Comparison of ENCODE assay signal across 2 cellular contexts in genomic region chr2:62897187-62897827, GRCh38.
TF ChIP-seq lines count a peak whose summit lies in the region.

No MANE protein-coding gene starts in this region.

TF ChIP-seq in HepG2, 621 proteins besides CTCF, POLR2A, EP300 and RAD21 (continued from another document):
- TF ChIP-seq HNF1A (IDR thresholded peaks at IDR 0.05; ENCODE audit: low read depth) (no peak), HNF1A (CRISPR knock-in tag; IDR thresholded peaks at IDR 0.05; ENCODE audit: borderline replicate concordance) (no peak), CREM (IDR thresholded peaks at IDR 0.05) (no peak), CREM (CRISPR knock-in tag; IDR thresholded peaks at IDR 0.05) (no peak), MAFK (conservative IDR thresholded peaks at IDR 0.05 in 1 of 2, IDR thresholded peaks at IDR 0.05 in 1 of 2; ENCODE audit: low read length in 2 of 2) (peak; percentile 68 to 85), ARNTL (CRISPR knock-in tag; IDR thresholded peaks at IDR 0.05) (no peak), KDM5A (IDR thresholded peaks at IDR 0.05; ENCODE audit: borderline replicate concordance, low read length) (no peak), ZNF577 (CRISPR knock-in tag; IDR thresholded peaks at IDR 0.05; ENCODE audit: borderline replicate concordance, low read depth) (no peak), MAFF (IDR thresholded peaks at IDR 0.05; ENCODE audit: low read depth, low read length) (peak; percentile 76), ONECUT2 (CRISPR knock-in tag; IDR thresholded peaks at IDR 0.05) (no peak)

TF ChIP-seq in K562, 482 proteins besides CTCF, POLR2A, EP300 and RAD21 (continued from another document):
- TF ChIP-seq MAFF (IDR thresholded peaks at IDR 0.05; ENCODE audit: low read length) (peak; percentile 29; the same call in 1 of the 2 replicates), C11orf30 (IDR thresholded peaks at IDR 0.05; ENCODE audit: low read depth) (peak; percentile 31; the same call in 1 of the 2 replicates), GABPB2 (CRISPR knock-in tag; conservative IDR thresholded peaks at IDR 0.05) (no peak), MAFG (tag; conservative IDR thresholded peaks at IDR 0.05) (0 out of 2 replicates have a peak, but pooled peaks have one; percentile 22), MAFK (IDR thresholded peaks at IDR 0.05; ENCODE audit: low read length) (peak; percentile 36; the same call in 1 of the 2 replicates)
TF ChIP-seq in K562: peak in this region for 5.
